Comparison of ENCODE assay signal across 8 cellular contexts in genomic region chr6:99602519-99603420, GRCh38. TPM values are rescaled to one million over a fixed set of nuclear protein-coding genes. Genes with fewer than 3 reads are reported as not detected.
DNase-seq lines count a peak whose midpoint lies in the region; ATAC-seq and TF ChIP-seq lines count a peak whose summit lies in the region.

No MANE protein-coding gene starts in this region.

- no peak for TF ChIP-seq EP300 in transverse colon (IDR thresholded peaks at IDR 0.05; ENCODE audit: low read depth)

- TF ChIP-seq CTCF in transverse colon (IDR thresholded peaks at IDR 0.05): no peak

- H3K4me3 ChIP-seq in effector memory CD4-positive, alpha-beta T cell (ENCODE audit: insufficient read depth, low read depth, low read length, poor library complexity, severe bottlenecking): peak overlapping the region; percentile 27
- peak overlapping the region in 2 of 4 donors; percentile 28 to 43 for H3K4me3 ChIP-seq in transverse colon

- in situ Hi-C loops in transverse colon (cut with MboI; ENCODE audit: low pct_ligation_motif_present in 1 of 4, low pct_unique_long_range_greater_than_20kb in 1 of 4, low sequenced_read_pairs in 3 of 4): no loop called here

- H3K9me3 ChIP-seq in effector memory CD4-positive, alpha-beta T cell (ENCODE audit: control insufficient read depth, low read length): no peaks in the 10 kb centered on the region
- H3K9me3 ChIP-seq in transverse colon: no peaks in the 10 kb centered on the region

- H3K27ac ChIP-seq in effector memory CD4-positive, alpha-beta T cell (ENCODE audit: insufficient read depth, low read length, poor library complexity, severe bottlenecking): no peak overlapping the region
- no peak overlapping the region for H3K27ac ChIP-seq in transverse colon

- no peak for DNase-seq in effector memory CD4-positive, alpha-beta T cell
- DNase-seq in sciatic nerve (ENCODE audit: low spot score) (no peak), transverse colon (no peak), NK-92 (lab: John Stamatoyannopoulos, UW; ENCODE audit: unreplicated experiment) (no peak)
- no peak for DNase-seq in stimulated activated CD4-positive, alpha-beta T cell treated with anti-CD3 and anti-CD28 coated beads, Interleukin-4, amount 100 ng/mL, for 4 hours

- intact Hi-C loops in sciatic nerve (cut with DNase I) (loop anchor here (10.0 kb wide), 1 partner anchor 862 kb away; the partner anchor contains the start of gene SIM1), transverse colon (cut with DNase I; ENCODE audit: low total_unique reads) (no loop called here)

- peaks cover 30% of the 10 kb centered on the region for H3K4me1 ChIP-seq in effector memory CD4-positive, alpha-beta T cell (ENCODE audit: control insufficient read depth, insufficient read depth, low read length, poor library complexity, severe bottlenecking)
- H3K4me1 ChIP-seq in transverse colon: peaks cover 4 to 28% (median 22%) of the 10 kb centered on the region in 4 donors

- no peaks in the 10 kb centered on the region for H3K36me3 ChIP-seq in effector memory CD4-positive, alpha-beta T cell (ENCODE audit: control insufficient read depth, insufficient read depth, low read length)
- no peaks in the 10 kb centered on the region for H3K36me3 ChIP-seq in transverse colon

- TF ChIP-seq POLR2A in transverse colon (IDR thresholded peaks at IDR 0.05): no peak

- WGBS in transverse colon (ENCODE audit: low coverage in 1 of 2), 2 donors: 9 to 12% methylated on average over 16 to 41 of the region's 54 CpGs

- H3K27me3 ChIP-seq in effector memory CD4-positive, alpha-beta T cell (replicated peaks; ENCODE audit: control insufficient read depth, insufficient read depth, low read length, poor library complexity, severe bottlenecking): peaks cover 74% of the 10 kb centered on the region
- peaks cover 100% of the 10 kb centered on the region for H3K27me3 ChIP-seq in transverse colon

- peak; percentile 30 for ATAC-seq in GM18511 (IDR thresholded peaks at IDR 0.05; ENCODE audit: unreplicated experiment)
- ATAC-seq in HG03066 (IDR thresholded peaks at IDR 0.05; ENCODE audit: low read depth, unreplicated experiment): peak; percentile 4
- ATAC-seq in sciatic nerve: peak; percentile 22
- ATAC-seq in HG03521 (IDR thresholded peaks at IDR 0.05; ENCODE audit: unreplicated experiment): no peak

RNA-seq across cellular contexts. Expression of gene PRDM13, which starts 3.9 kb away (rescaled TPM):
- total RNA-seq in sciatic nerve: not detected
- not detected for total RNA-seq in transverse colon

RNA-seq across cellular contexts. Expression of gene CCNC, which starts 34.3 kb away (rescaled TPM):
- total RNA-seq in sciatic nerve (32.5 TPM), transverse colon (100 to 1,000 TPM in 1 of 4 donors, 10 to 100 TPM in 3; 47.0 to 104 (median 63.6) TPM)
